In genomic region chr11:80023416-80023815, GRCh38 we compare ENCODE assay signal across 27 cellular contexts.
"Had no signal": no experiment of that assay in that cellular context is flagged by ENCODE, and none has a peak within 500 bp of the region (broad histone marks: within the 10 kb centered on the region; RNA-seq: fewer than 3 reads in every experiment).

No MANE protein-coding gene starts in this region.

- ATAC-seq: activated CD8-positive, alpha-beta memory T cell treated with anti-CD3 and anti-CD28 coated beads, Interleukin-2, amount 10 ng/mL, durations not matched to agents 7 days and 5 days; activated CD8-positive, alpha-beta T cell treated with anti-CD3 and anti-CD28 coated beads for 36 hours; activated naive CD8-positive, alpha-beta T cell treated with anti-CD3 and anti-CD28 coated beads, Interleukin-2, amount 50 U/mL, for 24 hours had no signal

- H3K27ac ChIP-seq: ascending aorta, cardiac muscle cell, VCaP had no signal

- DNase-seq: activated B cell treated with CpG ODN at 0.5 μM for 24 hours; activated CD4-positive, alpha-beta memory T cell treated with anti-CD3 and anti-CD28 coated beads for 36 hours; activated CD4-positive, alpha-beta T cell treated with anti-CD3 and anti-CD28 coated beads for 4 hours; activated CD4-positive, alpha-beta T cell treated with anti-CD3 and anti-CD28 coated beads, Interleukin-2, amount 10 ng/mL, durations not matched to agents 24 days and 14 days; activated CD4-positive, alpha-beta T cell treated with anti-CD3 and anti-CD28 coated beads, Interleukin-2, amount 50 U/mL, for 1 hour; activated CD4-positive, alpha-beta T cell treated with anti-CD3 and anti-CD28 coated beads, Interleukin-2, amount 50 U/mL, for 4 hours; activated CD4-positive, CD25-positive, alpha-beta regulatory T cell treated with anti-CD3 and anti-CD28 coated beads, Interleukin-2, amount 50 U/mL, for 72 hours; activated CD8-positive, alpha-beta memory T cell treated with anti-CD3 and anti-CD28 coated beads, Interleukin-2, amount 10 ng/mL, durations not matched to agents 7 days and 5 days; activated CD8-positive, alpha-beta memory T cell treated with anti-CD3 and anti-CD28 coated beads, Interleukin-2, amount 50 U/mL, for 48 hours; activated CD8-positive, alpha-beta T cell treated with anti-CD3 and anti-CD28 coated beads for 36 hours; activated effector memory CD4-positive, alpha-beta T cell treated with Interleukin-2 at 50 U/mL for 16 hours; activated gamma-delta T cell; activated naive CD4-positive, alpha-beta T cell treated with anti-CD3 and anti-CD28 coated beads, Interleukin-2, amount 10 ng/mL, durations not matched to agents 7 days and 5 days; activated naive CD4-positive, alpha-beta T cell treated with Interleukin-2 at 50 U/mL for 16 hours; activated naive CD8-positive, alpha-beta T cell treated with anti-CD3 and anti-CD28 coated beads, Interleukin-2, amount 10 ng/mL, durations not matched to agents 7 days and 5 days; activated naive CD8-positive, alpha-beta T cell treated with anti-CD3 and anti-CD28 coated beads, Interleukin-2, amount 50 U/mL, for 24 hours; activated T-cell treated with anti-CD3 and anti-CD28 coated beads, Interleukin-2, amount 50 U/mL, for 24 hours; activated T-cell treated with anti-CD3 and anti-CD28 coated beads, Interleukin-2, amount 50 U/mL, for 48 hours; amygdala; anterior cingulate cortex; cerebellar nuclear complex; T-helper 1 cell; T-helper 2 cell; T-helper 9 cell had no signal

- H3K27me3 ChIP-seq: ascending aorta, cardiac muscle cell had no signal

- H3K36me3 ChIP-seq: ascending aorta, cardiac muscle cell had no signal

- H3K4me1 ChIP-seq: ascending aorta had no signal

- H3K9me3 ChIP-seq: ascending aorta had no signal

- H3K4me3 ChIP-seq: ascending aorta, cardiac muscle cell had no signal
